ENCODE assay signal across 1 cellular context in genomic region chr10:73998623-73999622, GRCh38.
A peak's percentile ranks its signal among the peaks of the same experiment; 100 is the strongest.
TF ChIP-seq lines count a peak whose summit lies in the region.

No MANE protein-coding gene starts in this region.

TF ChIP-seq in HEK293, 187 proteins besides CTCF, POLR2A, EP300 and RAD21 (continued from another document and continues in another):
- TF ChIP-seq BCL11A (tag by site-specific recombination; IDR thresholded peaks at IDR 0.05; ENCODE audit: low read depth) (no peak), ZNF600 (tag by site-specific recombination; IDR thresholded peaks at IDR 0.05) (peak; percentile 98), GFI1B (tag by site-specific recombination; IDR thresholded peaks at IDR 0.05) (no peak), ZNF664 (tag by site-specific recombination; IDR thresholded peaks at IDR 0.05) (no peak), ZNF518A (tag by site-specific recombination; conservative IDR thresholded peaks at IDR 0.05; ENCODE audit: low read depth) (no peak), ZNF23 (tag by site-specific recombination; IDR thresholded peaks at IDR 0.05; ENCODE audit: borderline replicate concordance) (no peak), ZNF571 (tag by site-specific recombination; IDR thresholded peaks at IDR 0.05) (no peak), ZNF645 (tag by site-specific recombination; IDR thresholded peaks at IDR 0.05) (no peak), ZFP3 (tag by site-specific recombination; IDR thresholded peaks at IDR 0.05; ENCODE audit: low read depth) (no peak), ZBTB6 (tag by site-specific recombination; IDR thresholded peaks at IDR 0.05) (0 out of 2 replicates have a peak, but pooled peaks have one; percentile 5), TCF7L2 (IDR thresholded peaks at IDR 0.05; ENCODE audit: borderline replicate concordance, low read depth, low read length) (no peak), KLF7 (tag by site-specific recombination; IDR thresholded peaks at IDR 0.05; ENCODE audit: borderline replicate concordance) (no peak), ZNF426 (tag by site-specific recombination; IDR thresholded peaks at IDR 0.05) (no peak), ZNF280D (tag by site-specific recombination; IDR thresholded peaks at IDR 0.05) (no peak), MYNN (tag by site-specific recombination; IDR thresholded peaks at IDR 0.05; ENCODE audit: borderline replicate concordance) (no peak), MEIS1 (CRISPR knock-in tag; IDR thresholded peaks at IDR 0.05; ENCODE audit: borderline replicate concordance) (no peak), OVOL3 (tag by site-specific recombination; IDR thresholded peaks at IDR 0.05) (no peak), ZNF214 (tag by site-specific recombination; IDR thresholded peaks at IDR 0.05; ENCODE audit: borderline replicate concordance) (no peak), ZNF239 (tag by site-specific recombination; IDR thresholded peaks at IDR 0.05) (no peak), ZBTB7A (tag by site-specific recombination; IDR thresholded peaks at IDR 0.05; ENCODE audit: low read depth) (no peak), SP3 (tag by site-specific recombination; IDR thresholded peaks at IDR 0.05) (peak; percentile 73), WT1 (tag by site-specific recombination; IDR thresholded peaks at IDR 0.05) (0 out of 2 replicates have a peak, but pooled peaks have one; percentile 15), ZNF510 (tag by site-specific recombination; IDR thresholded peaks at IDR 0.05; ENCODE audit: insufficient replicate concordance) (no peak), ZNF629 (tag by site-specific recombination; IDR thresholded peaks at IDR 0.05) (peak; percentile 68), ZNF76 (tag by site-specific recombination; IDR thresholded peaks at IDR 0.05; ENCODE audit: borderline replicate concordance, low read depth) (peak; percentile 61; the same call in 1 of the 2 replicates), ZNF138 (tag by site-specific recombination; IDR thresholded peaks at IDR 0.05; ENCODE audit: borderline replicate concordance) (no peak), ZFP41 (tag by site-specific recombination; IDR thresholded peaks at IDR 0.05; ENCODE audit: borderline replicate concordance) (no peak), ZNF580 (tag by site-specific recombination; IDR thresholded peaks at IDR 0.05) (no peak), ZBTB11 (tag by site-specific recombination; conservative IDR thresholded peaks at IDR 0.05; ENCODE audit: low read depth) (peak; percentile 10; the same call in 1 of the 2 replicates), ZNF133 (tag by site-specific recombination; IDR thresholded peaks at IDR 0.05) (no peak), ZNF394 (tag by site-specific recombination; IDR thresholded peaks at IDR 0.05; ENCODE audit: borderline replicate concordance) (no peak; the same call in 1 of the 2 replicates), ZNF292 (tag by site-specific recombination; IDR thresholded peaks at IDR 0.05; ENCODE audit: borderline replicate concordance, low read depth) (no peak), ZNF677 (tag by site-specific recombination; IDR thresholded peaks at IDR 0.05) (no peak), TSHZ1 (tag by site-specific recombination; IDR thresholded peaks at IDR 0.05; ENCODE audit: borderline replicate concordance) (no peak), GLI4 (tag by site-specific recombination; IDR thresholded peaks at IDR 0.05) (no peak), ZNF148 (tag by site-specific recombination; IDR thresholded peaks at IDR 0.05; ENCODE audit: borderline replicate concordance) (no peak)
